Comparison of ENCODE assay signal across 8 cellular contexts in the genomic region with DNA sequence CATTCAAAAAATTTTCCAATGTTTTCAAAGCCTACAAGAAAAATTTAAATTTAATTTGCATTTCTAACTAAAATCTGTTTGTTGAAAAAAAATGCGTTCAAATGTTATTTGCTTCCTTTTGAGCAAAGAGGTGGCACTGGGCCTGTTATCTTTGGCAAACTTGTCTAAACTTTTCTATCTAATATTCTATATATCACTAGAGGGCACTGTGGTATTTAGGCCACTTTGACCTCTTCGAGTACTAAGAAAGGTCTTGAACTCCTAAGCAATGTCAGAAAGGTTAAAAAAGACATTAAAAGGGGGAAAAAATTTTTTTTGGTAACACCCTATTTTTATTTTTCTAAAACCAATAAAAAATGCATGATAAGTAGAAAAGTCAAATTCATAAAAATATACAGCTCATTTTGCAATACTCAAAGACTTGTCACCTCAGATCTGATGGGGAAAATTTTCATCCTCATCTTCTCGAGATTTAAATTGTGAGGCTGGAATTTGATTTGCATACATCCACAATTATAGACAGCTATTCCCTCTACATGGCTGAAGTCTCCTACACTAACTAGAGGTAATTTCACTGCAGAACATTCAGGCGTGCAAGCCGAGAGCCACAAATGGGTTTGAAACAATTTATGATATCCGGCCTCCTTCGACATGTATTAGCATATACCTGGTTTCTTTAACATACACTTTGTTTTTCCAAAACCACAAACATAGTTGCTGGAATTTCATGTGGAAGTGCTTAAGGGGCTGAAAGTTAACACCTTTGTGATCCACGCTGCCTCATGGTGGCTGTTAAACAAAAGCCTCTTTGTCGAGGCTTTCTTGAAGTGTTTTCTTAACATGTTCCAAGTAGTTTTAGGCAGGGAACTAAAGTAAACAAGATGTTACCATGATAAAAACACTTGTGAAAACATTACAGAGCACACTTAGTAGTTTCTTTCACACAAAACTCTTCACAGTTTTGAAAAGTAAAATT.
A peak's percentile ranks its signal among the peaks of the same experiment; 100 is the strongest.
DNase-seq lines count a peak whose midpoint lies in the region; ATAC-seq, FAIRE-seq and TF ChIP-seq lines count a peak whose summit lies in the region.

No MANE protein-coding gene starts in this region.

- peaks cover 38% of the 10 kb centered on the region for H3K79me2 ChIP-seq in HepG2 (ENCODE audit: insufficient read depth, low read length)

- BruUV-seq in HepG2 (replicated peaks; lab: Mats Ljungman, UMichigan) = no TSS peak

- TF ChIP-seq CTCF in AG04450 (IDR thresholded peaks at IDR 0.05; ENCODE audit: low read depth, low read length) (peak; percentile 43), HepG2 (CRISPR knock-in tag; IDR thresholded peaks at IDR 0.05) (peak; percentile 53)

- TF ChIP-seq EP300 in HepG2 (IDR thresholded peaks at IDR 0.05; ENCODE audit: low read depth in 2 of 2, low read length in 2 of 2) (no peak), HepG2 (CRISPR knock-in tag; IDR thresholded peaks at IDR 0.05; ENCODE audit: borderline replicate concordance) (no peak)

- no peak for TF ChIP-seq POLR2A in HepG2 (IDR thresholded peaks at IDR 0.05; ENCODE audit: insufficient read depth in 1 of 2, low read depth in 2 of 2, low read length in 2 of 2)
- TF ChIP-seq POLR2A in H54 (IDR thresholded peaks at IDR 0.05; ENCODE audit: low read depth, low read length) = no peak

- H3K4me3 ChIP-seq in AG04450 (ENCODE audit: low read depth, low read length) = no peak overlapping the region
- no peak overlapping the region for H3K4me3 ChIP-seq in HepG2 (replicated peaks in 1 of 3; ENCODE audit: insufficient read depth in 1 of 3, low read depth in 2 of 3, low read length in 3 of 3)

- no peaks in the 10 kb centered on the region for H3K27me3 ChIP-seq in AG04450 (ENCODE audit: control insufficient read depth, insufficient read depth, low read length)
- no peaks in the 10 kb centered on the region for H3K27me3 ChIP-seq in HepG2 (ENCODE audit: control insufficient read depth in 1 of 2, insufficient read depth in 2 of 2, low read length in 2 of 2)

- no peak overlapping the region for H3K9ac ChIP-seq in HepG2 (ENCODE audit: insufficient read depth, low read depth, low read length)

- in situ Hi-C loops in HepG2 (cut with HindIII; ENCODE audit: extremely low pct_ligation_motif_present, low pct_unique_long_range_greater_than_20kb) = loop anchor here (10.0 kb wide), 1 partner anchor 588 kb away; no protein-coding TSS in a partner anchor

- H3K4me2 ChIP-seq in HepG2 (ENCODE audit: low read depth, low read length) = no peak overlapping the region

- no peak for FAIRE-seq in HepG2 (lab: Jason Lieb, UNC)
- FAIRE-seq in H54 (lab: Jason Lieb, UNC) = no peak

- H2AFZ ChIP-seq in HepG2 (ENCODE audit: low read length) = no peak overlapping the region

- CTCF ChIA-PET in AG04450 (lab: Charles Lee) = interaction anchor here (0.6 to 1.9 kb wide), 7 partner anchors 8 to 38 kb away, joined by 3 to 6 read pairs (median 4); no protein-coding TSS in a partner anchor
- CTCF ChIA-PET in HepG2 (lab: Yijun Ruan, JAX; ENCODE audit: low intra/inter-chr PET ratio, low total read pairs) = interaction anchor here (1.7 kb wide), 1 partner anchor 63 kb away, joined by 11 read pairs; no protein-coding TSS in a partner anchor

- intact Hi-C loops in HepG2 (cut with micrococcal nuclease; ENCODE audit: unreplicated experiment) = loop anchor here (1.0 to 5.0 kb wide), 5 partner anchors 55 to 645 kb away; no protein-coding TSS in a partner anchor

- TF ChIP-seq RAD21 in HepG2 (CRISPR knock-in tag; IDR thresholded peaks at IDR 0.05) = peak; percentile 33; the same call in 1 of the 2 replicates

- ATAC-seq in GM18858 (IDR thresholded peaks at IDR 0.05; ENCODE audit: unreplicated experiment) (peak; percentile 39), HepG2 (peak; percentile 75), HG03378 (IDR thresholded peaks at IDR 0.05; ENCODE audit: unreplicated experiment) (no peak)

- POLR2A ChIA-PET in AG04450 (lab: Yijun Ruan, JAX) (no interaction called here), HepG2 (lab: Yijun Ruan, JAX) (no interaction called here)

- peaks cover 49% of the 10 kb centered on the region for H3K4me1 ChIP-seq in HepG2 (ENCODE audit: insufficient read depth, low read length)

- H3K9me3 ChIP-seq in AG04450 (ENCODE audit: control insufficient read depth, insufficient read depth, low read length) (no peaks in the 10 kb centered on the region), HepG2 (ENCODE audit: low read length) (no peaks in the 10 kb centered on the region)

- no peak overlapping the region for H3K27ac ChIP-seq in AG04450 (ENCODE audit: low read depth, low read length)
- H3K27ac ChIP-seq in caudate nucleus (ENCODE audit: low read depth, low read length) = peak overlapping the region; percentile 27
- no peak overlapping the region for H3K27ac ChIP-seq in HepG2 (ENCODE audit: extremely low read length, insufficient read depth, low read length)

- peaks cover 5% of the 10 kb centered on the region; the same call in 1 of the 2 replicates for H4K20me1 ChIP-seq in HepG2 (ENCODE audit: insufficient read depth, low read length)

- H3K36me3 ChIP-seq in HepG2 (replicated peaks in 1 of 2; ENCODE audit: control insufficient read depth in 1 of 2, insufficient read depth in 2 of 2, low read length in 2 of 2) = peaks cover 4 to 21% of the 10 kb centered on the region in 2 experiments

- DNase-seq in AG04450 (ENCODE audit: low read depth, low spot score) (no peak), NCI-H526 treated with DMSO at 0.1 percent for 48 hours (lab: John Stamatoyannopoulos, UW) (peak; percentile 90), caudate nucleus (lab: John Stamatoyannopoulos, UW) (peak in 1 of 61 donors; percentile 28), HepG2 (ENCODE audit: low spot score) (peak; percentile 20), NCI-H187 treated with DMSO at 0.1 percent for 48 hours (lab: John Stamatoyannopoulos, UW) (no peak), H54 (ENCODE audit: insufficient read length, low spot score) (no peak)

- WGBS in HepG2 (ENCODE audit: low lambda C conversion rate) = 75% methylated on average over 9 of the region's 9 CpGs

TF ChIP-seq in HepG2, 621 proteins besides CTCF, POLR2A, EP300 and RAD21:
- TF ChIP-seq, protein P1, sequence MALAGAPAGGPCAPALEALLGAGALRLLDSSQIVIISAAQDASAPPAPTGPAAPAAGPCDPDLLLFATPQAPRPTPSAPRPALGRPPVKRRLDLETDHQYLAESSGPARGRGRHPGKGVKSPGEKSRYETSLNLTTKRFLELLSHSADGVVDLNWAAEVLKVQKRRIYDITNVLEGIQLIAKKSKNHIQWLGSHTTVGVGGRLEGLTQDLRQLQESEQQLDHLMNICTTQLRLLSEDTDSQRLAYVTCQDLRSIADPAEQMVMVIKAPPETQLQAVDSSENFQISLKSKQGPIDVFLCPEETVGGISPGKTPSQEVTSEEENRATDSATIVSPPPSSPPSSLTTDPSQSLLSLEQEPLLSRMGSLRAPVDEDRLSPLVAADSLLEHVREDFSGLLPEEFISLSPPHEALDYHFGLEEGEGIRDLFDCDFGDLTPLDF (CRISPR knock-in tag; IDR thresholded peaks at IDR 0.05) = 0 out of 2 replicates have a peak, but pooled peaks have one; percentile 14
- TF ChIP-seq ZNF556 (CRISPR knock-in tag; IDR thresholded peaks at IDR 0.05; ENCODE audit: borderline replicate concordance) (no peak), ZMAT3 (CRISPR knock-in tag; conservative IDR thresholded peaks at IDR 0.05) (no peak), CHD2 (IDR thresholded peaks at IDR 0.05; ENCODE audit: low read depth, low read length) (no peak), STAG1 (CRISPR knock-in tag; IDR thresholded peaks at IDR 0.05) (peak; percentile 73), ZNF780A (CRISPR knock-in tag; IDR thresholded peaks at IDR 0.05) (no peak), NR2F1 (CRISPR knock-in tag; IDR thresholded peaks at IDR 0.05) (peak in 1 of 2 experiments; percentile 39; a peak in 1 of 4 replicates), ZSCAN30 (CRISPR knock-in tag; IDR thresholded peaks at IDR 0.05) (no peak), FOXO1 (CRISPR knock-in tag; IDR thresholded peaks at IDR 0.05) (no peak), ZBTB46 (CRISPR knock-in tag; IDR thresholded peaks at IDR 0.05; ENCODE audit: borderline replicate concordance) (no peak), SMC3 (IDR thresholded peaks at IDR 0.05; ENCODE audit: low read length) (peak; percentile 35; the same call in 1 of the 2 replicates), ZNF557 (CRISPR knock-in tag; IDR thresholded peaks at IDR 0.05) (no peak), MAFK (conservative IDR thresholded peaks at IDR 0.05 in 1 of 2, IDR thresholded peaks at IDR 0.05 in 1 of 2; ENCODE audit: low read length in 2 of 2) (no peak), NR2F6 (IDR thresholded peaks at IDR 0.05) (peak; percentile 54), NR2F6 (CRISPR knock-in tag; IDR thresholded peaks at IDR 0.05) (peak; percentile 45; the same call in 1 of the 2 replicates)
- TF ChIP-seq, protein P2, sequence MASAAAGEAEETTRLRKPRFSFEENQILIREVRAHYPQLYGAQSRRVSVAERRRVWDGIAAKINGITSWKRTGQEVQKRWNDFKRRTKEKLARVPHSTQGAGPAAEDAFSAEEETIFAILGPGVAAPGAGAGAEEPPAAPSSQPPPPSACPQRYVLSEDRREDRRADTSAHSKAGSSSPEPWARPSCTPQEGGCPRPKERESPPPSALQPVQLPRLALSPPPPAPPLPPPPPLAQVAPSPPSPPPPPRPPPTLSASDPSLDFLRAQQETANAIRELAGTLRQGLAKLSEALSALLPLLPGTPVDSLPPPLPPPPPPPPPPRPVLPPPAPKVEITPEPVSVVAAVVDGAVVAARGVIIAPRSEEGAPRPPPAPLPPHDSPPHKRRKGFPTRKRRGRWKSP (CRISPR knock-in tag; IDR thresholded peaks at IDR 0.05) = no peak

Comparison
In these comparisons a context has a peak if more than half of its experiments do, and no peak if none do; other contexts are left out.
1. DNase-seq: peak in NCI-H526 treated with DMSO at 0.1 percent for 48 hours (single experiment) and HepG2 (single experiment); none in AG04450 (single experiment), NCI-H187 treated with DMSO at 0.1 percent for 48 hours (single experiment) and H54 (single experiment).